In the genomic region with DNA sequence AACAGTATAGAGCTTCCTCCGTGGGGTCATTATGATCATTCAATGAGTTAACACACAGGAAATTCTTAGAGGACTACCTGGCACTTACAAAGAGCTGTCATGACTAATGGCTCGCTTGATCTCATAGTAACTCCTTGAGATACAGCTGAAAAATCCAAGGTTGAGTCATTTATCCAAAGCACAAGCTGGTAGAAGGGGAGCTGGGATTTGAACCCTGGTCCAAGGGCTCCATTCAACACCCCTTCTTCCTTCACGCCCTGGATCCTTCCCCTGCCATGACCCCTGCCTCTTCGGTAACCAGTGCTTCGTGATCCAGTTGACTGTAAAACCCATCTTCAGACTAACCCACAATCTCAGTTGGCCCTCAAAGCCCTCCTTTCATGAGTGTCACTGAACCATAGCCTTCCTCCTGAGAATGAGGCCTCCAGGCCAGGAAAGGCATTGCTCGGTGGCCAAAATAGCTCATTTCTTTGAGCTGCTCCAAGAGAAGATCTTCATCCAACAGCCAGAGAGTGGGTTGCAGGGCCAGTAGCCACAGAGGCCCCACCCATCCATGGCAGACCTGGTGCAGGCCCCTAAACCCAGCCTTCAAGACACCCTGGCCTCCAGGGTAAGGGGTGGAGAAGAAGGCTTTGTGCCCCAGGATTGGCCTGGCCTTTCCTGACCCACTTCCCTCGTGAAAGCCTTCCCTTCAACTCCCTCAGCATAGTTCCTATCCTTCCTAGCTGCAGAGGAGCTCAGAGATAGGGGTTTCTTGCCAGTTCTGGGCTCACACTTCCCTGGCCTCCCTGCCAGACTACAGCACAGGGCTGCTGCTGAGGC, we compare ENCODE assay signal across 8 cellular contexts. TPM values are rescaled to one million over a fixed set of nuclear protein-coding genes. Genes with fewer than 3 reads are reported as not detected.
A peak's percentile ranks its signal among the peaks of the same experiment; 100 is the strongest.
DNase-seq lines count a peak whose midpoint lies in the region; ATAC-seq and TF ChIP-seq lines count a peak whose summit lies in the region.

No MANE protein-coding gene starts in this region.

- no peak for ATAC-seq in CD4-positive, alpha-beta T cell (ENCODE audit: poor library complexity)
- peak; percentile 30 for ATAC-seq in esophagus mucosa
- ATAC-seq in omental fat pad (ENCODE audit: low FRiP score): peak; percentile 21
- no peak for ATAC-seq in GM19324 (IDR thresholded peaks at IDR 0.05; ENCODE audit: low FRiP score, unreplicated experiment)
- no peak for ATAC-seq in HG02623 (IDR thresholded peaks at IDR 0.05; ENCODE audit: unreplicated experiment)
- ATAC-seq in GM18858 (IDR thresholded peaks at IDR 0.05; ENCODE audit: unreplicated experiment): no peak

- peak overlapping the region; percentile 99 for H3K27ac Mint-ChIP-seq in CD4-positive, alpha-beta T cell

- peaks cover 84% of the 10 kb centered on the region for H3K4me1 Mint-ChIP-seq in CD4-positive, alpha-beta T cell (ENCODE audit: low read depth)

- H3K9me3 ChIP-seq in CD4-positive, alpha-beta T cell (ENCODE audit: control insufficient read depth, low read length): no peaks in the 10 kb centered on the region

- H3K27me3 Mint-ChIP-seq in CD4-positive, alpha-beta T cell: no peaks in the 10 kb centered on the region

- no peaks in the 10 kb centered on the region for H3K9me3 Mint-ChIP-seq in CD4-positive, alpha-beta T cell

- POLR2A ChIA-PET in CD4-positive, alpha-beta T cell (lab: Charles Lee): interaction anchor here (1.0 to 15.8 kb wide), 13 partner anchors 5 to 535 kb away, joined by 3 to 816 read pairs (median 21); a partner anchor contains a TSS
- POLR2A ChIA-PET in RWPE1 (lab: Yijun Ruan, JAX; ENCODE audit: low non-redundant PET): no interaction called here

- intact Hi-C loops in CD4-positive, alpha-beta T cell (cut with DNase I, micrococcal nuclease): loop anchor here (5.0 to 10.0 kb wide), 9 partner anchors 32 to 500 kb away; no protein-coding TSS in a partner anchor

- no peak for TF ChIP-seq CTCF in CD4-positive, alpha-beta T cell (IDR thresholded peaks at IDR 0.05)
- no peak for TF ChIP-seq CTCF in RWPE1 (conservative IDR thresholded peaks at IDR 0.05; ENCODE audit: low read depth)
- TF ChIP-seq CTCF in omental fat pad (IDR thresholded peaks at IDR 0.05): no peak

- DNase-seq in CD4-positive, alpha-beta T cell: no peak
- DNase-seq in RWPE1 (ENCODE audit: low spot score): peak; percentile 89
- DNase-seq in omental fat pad (ENCODE audit: low spot score): no peak
- DNase-seq in HuH-7 (ENCODE audit: low spot score): no peak

- CTCF ChIA-PET in CD4-positive, alpha-beta T cell (lab: Charles Lee): interaction anchor here (0.7 to 9.3 kb wide), 8 partner anchors 10 to 278 kb away, joined by 3 to 115 read pairs (median 4); no protein-coding TSS in a partner anchor
- CTCF ChIA-PET in RWPE1 (lab: Yijun Ruan, JAX): interaction anchor here (0.8 to 1.0 kb wide), 2 partner anchors 419 to 841 kb away, joined by 3 read pairs; no protein-coding TSS in a partner anchor

- H3K36me3 Mint-ChIP-seq in CD4-positive, alpha-beta T cell (ENCODE audit: low read depth): peaks cover 42% of the 10 kb centered on the region

- H3K27me3 ChIP-seq in CD4-positive, alpha-beta T cell (ENCODE audit: control insufficient read depth, insufficient read depth, low read length): no peaks in the 10 kb centered on the region

- peak overlapping the region; percentile 85 for H3K4me3 Mint-ChIP-seq in CD4-positive, alpha-beta T cell

- H3K27ac ChIP-seq in CD4-positive, alpha-beta T cell (ENCODE audit: low read depth, low read length): peak overlapping the region; percentile 50
- peak overlapping the region; percentile 94 for H3K27ac ChIP-seq in RWPE1

RNA-seq across cellular contexts. Expression of a gene that starts 7.7 kb away (rescaled TPM):
- 100 to 1,000 TPM; 254 to 258 TPM for total RNA-seq in CD4-positive, alpha-beta T cell
- 151 TPM for total RNA-seq in esophagus mucosa
- total RNA-seq in omental fat pad: 100 to 1,000 TPM; 363 to 395 (median 384) TPM

Comparison
In these comparisons a context has a peak if more than half of its experiments do, and no peak if none do; other contexts are left out.
1. ATAC-seq: peak in esophagus mucosa (single experiment) and omental fat pad (single experiment); none in CD4-positive, alpha-beta T cell (single experiment), GM19324 (single experiment), HG02623 (single experiment) and GM18858 (single experiment).